In the genomic region with DNA sequence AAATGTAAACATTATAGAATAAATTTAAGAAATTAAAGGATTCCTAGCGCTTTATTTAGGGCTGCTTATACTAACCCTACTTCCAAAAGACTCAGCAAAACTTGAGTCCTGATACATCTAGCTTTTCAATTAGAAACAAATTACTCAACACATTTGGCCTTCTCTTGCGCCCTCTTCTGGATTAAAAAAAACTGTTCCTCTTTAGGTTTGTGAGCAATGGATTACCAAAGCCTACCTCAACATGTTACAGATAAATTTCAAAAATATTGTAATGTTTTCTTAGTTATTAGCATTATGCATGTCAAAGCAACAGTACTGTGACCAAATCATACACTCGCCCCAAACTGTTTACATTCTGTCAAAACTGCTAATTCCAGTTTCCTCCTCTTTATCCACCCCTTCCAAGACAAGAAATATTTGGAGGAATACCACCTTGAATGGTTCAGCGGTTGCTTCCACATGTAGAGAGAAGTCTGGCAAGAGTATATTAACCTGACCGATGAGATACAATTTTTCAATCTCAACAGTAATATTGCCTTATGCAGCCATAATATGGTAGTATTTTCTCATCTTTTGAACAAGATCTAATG, we compare ENCODE assay signal across 8 cellular contexts. TPM values are rescaled to one million over a fixed set of nuclear protein-coding genes. Genes with fewer than 3 reads are reported as not detected.
DNase-seq lines count a peak whose midpoint lies in the region; ATAC-seq and TF ChIP-seq lines count a peak whose summit lies in the region.

No MANE protein-coding gene starts in this region.

- ATAC-seq in left lung (peak; percentile 10), HG02981 (IDR thresholded peaks at IDR 0.05; ENCODE audit: unreplicated experiment) (no peak)

- H3K4me3 Mint-ChIP-seq in activated CD4-positive, alpha-beta T cell treated with anti-CD3 and anti-CD28 coated beads, Interleukin-2, amount 10 ng/mL, durations not matched to agents 24 days and 14 days = peak overlapping the region; percentile 83

- no peaks in the 10 kb centered on the region for H3K27me3 Mint-ChIP-seq in activated CD4-positive, alpha-beta T cell treated with anti-CD3 and anti-CD28 coated beads, Interleukin-2, amount 10 ng/mL, durations not matched to agents 24 days and 14 days

- H3K9me3 Mint-ChIP-seq in activated CD4-positive, alpha-beta T cell treated with anti-CD3 and anti-CD28 coated beads, Interleukin-2, amount 10 ng/mL, durations not matched to agents 24 days and 14 days = no peaks in the 10 kb centered on the region

- peaks cover 34 to 67% of the 10 kb centered on the region in 2 donors for H3K4me1 ChIP-seq in left lung

- intact Hi-C loops in activated CD4-positive, alpha-beta T cell treated with anti-CD3 and anti-CD28 coated beads, Interleukin-2, amount 10 ng/mL, durations not matched to agents 24 days and 14 days (cut with micrococcal nuclease) = loop anchor here (1.0 to 10.0 kb wide), 4 partner anchors 142 to 564 kb away; partner anchors contain the start of genes ABHD15, NEK8, TLCD1 and TP53I13
- intact Hi-C loops in left lung (cut with DNase I) = loop anchor here in 1 of 2 donors (5.0 to 10.0 kb wide), 2 partner anchors 56 to 144 kb away; no protein-coding TSS in a partner anchor

- H3K4me3 ChIP-seq in left lung = peak overlapping the region; percentile 92 to 94

- peak; percentile 85 for DNase-seq in activated CD4-positive, alpha-beta T cell treated with anti-CD3 and anti-CD28 coated beads, Interleukin-2, amount 10 ng/mL, durations not matched to agents 24 days and 14 days
- no peak for DNase-seq in activated CD4-positive, alpha-beta T cell treated with anti-CD3 and anti-CD28 coated beads for 48 hours
- DNase-seq in KG1 (lab: John Stamatoyannopoulos, UW) = peak; percentile 67
- peak in 8 of 61 donors; percentile 1 to 55 (median 11) for DNase-seq in caudate nucleus (lab: John Stamatoyannopoulos, UW)
- DNase-seq in left lung = no peak

- peaks cover 49% of the 10 kb centered on the region for H3K36me3 Mint-ChIP-seq in activated CD4-positive, alpha-beta T cell treated with anti-CD3 and anti-CD28 coated beads, Interleukin-2, amount 10 ng/mL, durations not matched to agents 24 days and 14 days (ENCODE audit: low read depth)

- peak; percentile 66 to 69 for TF ChIP-seq CTCF in left lung (IDR thresholded peaks at IDR 0.05)

- H3K27ac ChIP-seq in caudate nucleus (ENCODE audit: low read depth, low read length) = peak overlapping the region; percentile 53
- H3K27ac ChIP-seq in left lung = peak overlapping the region; percentile 96 to 99
- H3K27ac ChIP-seq in temporal lobe (ENCODE audit: low read depth, low read length) = peak overlapping the region; percentile 96

- peak overlapping the region; percentile 91 for H3K27ac Mint-ChIP-seq in activated CD4-positive, alpha-beta T cell treated with anti-CD3 and anti-CD28 coated beads, Interleukin-2, amount 10 ng/mL, durations not matched to agents 24 days and 14 days

- H3K9me3 ChIP-seq in left lung = no peaks in the 10 kb centered on the region

- peaks cover 50% of the 10 kb centered on the region for H3K4me1 Mint-ChIP-seq in activated CD4-positive, alpha-beta T cell treated with anti-CD3 and anti-CD28 coated beads, Interleukin-2, amount 10 ng/mL, durations not matched to agents 24 days and 14 days

- H3K27me3 ChIP-seq in left lung = no peaks in the 10 kb centered on the region

- peaks cover 2 to 43% of the 10 kb centered on the region in 2 donors for H3K36me3 ChIP-seq in left lung

TF ChIP-seq in PFSK-1, 5 proteins besides CTCF, POLR2A, EP300 and RAD21:
- TF ChIP-seq, protein P1, sequence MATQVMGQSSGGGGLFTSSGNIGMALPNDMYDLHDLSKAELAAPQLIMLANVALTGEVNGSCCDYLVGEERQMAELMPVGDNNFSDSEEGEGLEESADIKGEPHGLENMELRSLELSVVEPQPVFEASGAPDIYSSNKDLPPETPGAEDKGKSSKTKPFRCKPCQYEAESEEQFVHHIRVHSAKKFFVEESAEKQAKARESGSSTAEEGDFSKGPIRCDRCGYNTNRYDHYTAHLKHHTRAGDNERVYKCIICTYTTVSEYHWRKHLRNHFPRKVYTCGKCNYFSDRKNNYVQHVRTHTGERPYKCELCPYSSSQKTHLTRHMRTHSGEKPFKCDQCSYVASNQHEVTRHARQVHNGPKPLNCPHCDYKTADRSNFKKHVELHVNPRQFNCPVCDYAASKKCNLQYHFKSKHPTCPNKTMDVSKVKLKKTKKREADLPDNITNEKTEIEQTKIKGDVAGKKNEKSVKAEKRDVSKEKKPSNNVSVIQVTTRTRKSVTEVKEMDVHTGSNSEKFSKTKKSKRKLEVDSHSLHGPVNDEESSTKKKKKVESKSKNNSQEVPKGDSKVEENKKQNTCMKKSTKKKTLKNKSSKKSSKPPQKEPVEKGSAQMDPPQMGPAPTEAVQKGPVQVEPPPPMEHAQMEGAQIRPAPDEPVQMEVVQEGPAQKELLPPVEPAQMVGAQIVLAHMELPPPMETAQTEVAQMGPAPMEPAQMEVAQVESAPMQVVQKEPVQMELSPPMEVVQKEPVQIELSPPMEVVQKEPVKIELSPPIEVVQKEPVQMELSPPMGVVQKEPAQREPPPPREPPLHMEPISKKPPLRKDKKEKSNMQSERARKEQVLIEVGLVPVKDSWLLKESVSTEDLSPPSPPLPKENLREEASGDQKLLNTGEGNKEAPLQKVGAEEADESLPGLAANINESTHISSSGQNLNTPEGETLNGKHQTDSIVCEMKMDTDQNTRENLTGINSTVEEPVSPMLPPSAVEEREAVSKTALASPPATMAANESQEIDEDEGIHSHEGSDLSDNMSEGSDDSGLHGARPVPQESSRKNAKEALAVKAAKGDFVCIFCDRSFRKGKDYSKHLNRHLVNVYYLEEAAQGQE (IDR thresholded peaks at IDR 0.05; ENCODE audit: insufficient read depth in 1 of 2, low read depth in 2 of 2, low read length in 2 of 2) = no peak
- TF ChIP-seq SIN3A (IDR thresholded peaks at IDR 0.05; ENCODE audit: borderline replicate concordance, insufficient read depth, low read length) (peak; percentile 87; the same call in 1 of the 2 replicates), FOXP2 (optimal IDR thresholded peaks at IDR 0.05; ENCODE audit: borderline replicate concordance, extremely low read depth, extremely low read length, insufficient read depth) (no peak)

RNA-seq across cellular contexts. Expression of gene NUFIP2, which starts 2.7 kb away (rescaled TPM):
- 83.2 and 89.7 TPM in 2 replicates for total RNA-seq in activated CD4-positive, alpha-beta T cell treated with anti-CD3 and anti-CD28 coated beads, Interleukin-2, amount 10 ng/mL, durations not matched to agents 24 days and 14 days
- polyA plus RNA-seq in PFSK-1 (2012; ENCODE audit: insufficient read length, low read depth) = 54.4 TPM
- total RNA-seq in left lung (10 to 100 TPM; 54.7 to 61.2 TPM), temporal lobe (40.6 TPM)

RNA-seq across cellular contexts. Expression of gene CRYBA1, which starts 44.6 kb away (rescaled TPM):
- not detected in 2 replicates for total RNA-seq in activated CD4-positive, alpha-beta T cell treated with anti-CD3 and anti-CD28 coated beads, Interleukin-2, amount 10 ng/mL, durations not matched to agents 24 days and 14 days
- not detected for polyA plus RNA-seq in PFSK-1 (2012; ENCODE audit: insufficient read length, low read depth)
- total RNA-seq in left lung = not detected
- total RNA-seq in temporal lobe = not detected

Comparison
In these comparisons a context has a peak if more than half of its experiments do, and no peak if none do; other contexts are left out.
1. DNase-seq: peak in activated CD4-positive, alpha-beta T cell treated with anti-CD3 and anti-CD28 coated beads, Interleukin-2, amount 10 ng/mL, durations not matched to agents 24 days and 14 days (single experiment) and KG1 (single experiment); none in activated CD4-positive, alpha-beta T cell treated with anti-CD3 and anti-CD28 coated beads for 48 hours (single experiment) and left lung (0 of 2).
2. Peak in every context shown above with its lines, with median percentiles within 50 percentile points of each other: H3K27ac ChIP-seq.